ENCODE assay signal across 8 cellular contexts in genomic region chr17:8151120-8151640, GRCh38. TPM values are rescaled to one million over a fixed set of nuclear protein-coding genes. Genes with fewer than 3 reads are reported as not detected.
DNase-seq lines count a peak whose midpoint lies in the region; ATAC-seq and TF ChIP-seq lines count a peak whose summit lies in the region.

No MANE protein-coding gene starts in this region.

- DNase-seq in T-cell (peak; percentile 62 to 96 (median 92)), amniotic stem cell (lab: John Stamatoyannopoulos, UW) (peak; percentile 71), left ventricle myocardium inferior (peak; percentile 93), posterior vena cava (ENCODE audit: low spot score) (peak; percentile 99), type B pancreatic cell (ENCODE audit: extremely low spot score, unreplicated experiment) (no peak)

- WGBS in HUES64 = 1% methylated on average over 38 of the region's 38 CpGs

- H3K27me3 ChIP-seq in BLaER1 treated with 17β-estradiol and CSF1 and Interleukin-3, amounts not matched to agents 10 nM and 100 nM = no peaks in the 10 kb centered on the region
- H3K27me3 ChIP-seq in HUES64 (ENCODE audit: insufficient read depth, low read length) (no peaks in the 10 kb centered on the region), left ventricle myocardium inferior (ENCODE audit: low read depth) (no peaks in the 10 kb centered on the region)

- H3K9me3 Mint-ChIP-seq in T-cell (no peaks in the 10 kb centered on the region), type B pancreatic cell (no peaks in the 10 kb centered on the region)

- ATAC-seq in GM19372 (IDR thresholded peaks at IDR 0.05; ENCODE audit: low read depth, unreplicated experiment) (peak; percentile 57), T-cell (replicated peaks in 1 of 4) (peak; percentile 53 to 67 (median 64))

- POLR2A ChIA-PET in T-cell (lab: Charles Lee) = interaction anchor here (0.5 to 2.4 kb wide), 15 partner anchors 8 to 842 kb away, joined by 3 to 19 read pairs (median 3); partner anchors contain the start of gene BORCS6 (in 1 of the 2)

- H3K4me3 Mint-ChIP-seq in T-cell = peak overlapping the region in 1 of 3 donors; percentile 84
- H3K4me3 Mint-ChIP-seq in type B pancreatic cell = peak overlapping the region; percentile 97

- CTCF ChIA-PET in T-cell (lab: Charles Lee) = interaction anchor here in 1 of 2 donors (0.6 to 1.5 kb wide), 4 partner anchors 9 to 707 kb away, joined by 3 to 5 read pairs (median 4); no protein-coding TSS in a partner anchor

- H3K9me3 ChIP-seq in BLaER1 treated with 17β-estradiol and CSF1 and Interleukin-3, amounts not matched to agents 10 nM and 100 nM (replicated peaks in 1 of 11) = no peaks in the 10 kb centered on the region
- no peaks in the 10 kb centered on the region for H3K9me3 ChIP-seq in HUES64 (ENCODE audit: insufficient read depth, low read depth, low read length)
- H3K9me3 ChIP-seq in left ventricle myocardium inferior (replicated peaks) = no peaks in the 10 kb centered on the region

- H3K27me3 Mint-ChIP-seq in T-cell (no peaks in the 10 kb centered on the region), type B pancreatic cell (peaks cover 4% of the 10 kb centered on the region)

- H3K27ac Mint-ChIP-seq in T-cell = peak overlapping the region in 1 of 2 donors; percentile 55
- H3K27ac Mint-ChIP-seq in type B pancreatic cell = no peak overlapping the region

- peak overlapping the region; percentile 85 to 97 (median 88) for H3K27ac ChIP-seq in BLaER1 treated with 17β-estradiol and CSF1 and Interleukin-3, amounts not matched to agents 10 nM and 100 nM
- H3K27ac ChIP-seq in HUES64 (ENCODE audit: low read depth, low read length) (peak overlapping the region; percentile 41; the same call in 1 of the 2 replicates), left ventricle myocardium inferior (replicated peaks) (peak overlapping the region; percentile 99)

- H3K4me3 ChIP-seq in BLaER1 treated with 17β-estradiol and CSF1 and Interleukin-3, amounts not matched to agents 10 nM and 100 nM = peak overlapping the region; percentile 60 to 92 (median 80)
- peak overlapping the region; percentile 63 for H3K4me3 ChIP-seq in HUES64 (ENCODE audit: low read length)
- H3K4me3 ChIP-seq in left ventricle myocardium inferior = peak overlapping the region; percentile 75

- peaks cover 16 to 67% (median 44%) of the 10 kb centered on the region in 11 experiments for H4K20me1 ChIP-seq in BLaER1 treated with 17β-estradiol and CSF1 and Interleukin-3, amounts not matched to agents 10 nM and 100 nM

- intact Hi-C loops in left ventricle myocardium inferior (cut with micrococcal nuclease) (no loop called here), posterior vena cava (cut with DNase I) (no loop called here)

- TF ChIP-seq CTCF in left ventricle myocardium inferior (IDR thresholded peaks at IDR 0.05; ENCODE audit: borderline replicate concordance) (peak; percentile 21), type B pancreatic cell (conservative IDR thresholded peaks at IDR 0.05) (no peak)

- peak overlapping the region; percentile 82 to 99 (median 97) for H3K4me2 ChIP-seq in BLaER1 treated with 17β-estradiol and CSF1 and Interleukin-3, amounts not matched to agents 10 nM and 100 nM

- peak overlapping the region; percentile 84 to 96 (median 87) for H3K9ac ChIP-seq in BLaER1 treated with 17β-estradiol and CSF1 and Interleukin-3, amounts not matched to agents 10 nM and 100 nM
- peak overlapping the region; percentile 59 for H3K9ac ChIP-seq in HUES64 (ENCODE audit: low read depth, low read length)

- H3K36me3 ChIP-seq in BLaER1 treated with 17β-estradiol and CSF1 and Interleukin-3, amounts not matched to agents 10 nM and 100 nM = peaks cover 39 to 45% (median 45%) of the 10 kb centered on the region in 11 experiments
- peaks cover 37% of the 10 kb centered on the region for H3K36me3 ChIP-seq in HUES64 (ENCODE audit: insufficient read depth, low read length)
- H3K36me3 ChIP-seq in left ventricle myocardium inferior = peaks cover 52% of the 10 kb centered on the region

- H3K36me3 Mint-ChIP-seq in T-cell (peaks cover 25% of the 10 kb centered on the region), type B pancreatic cell (no peaks in the 10 kb centered on the region)

- H3K4me1 Mint-ChIP-seq in T-cell (peaks cover 40 to 63% (median 43%) of the 10 kb centered on the region in 3 donors), type B pancreatic cell (ENCODE audit: unreplicated experiment) (peaks cover 21% of the 10 kb centered on the region)

- peaks cover 47 to 63% (median 51%) of the 10 kb centered on the region in 10 experiments for H3K4me1 ChIP-seq in BLaER1 treated with 17β-estradiol and CSF1 and Interleukin-3, amounts not matched to agents 10 nM and 100 nM
- H3K4me1 ChIP-seq in HUES64 (ENCODE audit: insufficient read depth, low read length) = peaks cover 31% of the 10 kb centered on the region
- H3K4me1 ChIP-seq in left ventricle myocardium inferior = peaks cover 75% of the 10 kb centered on the region

RNA-seq across cellular contexts. Expression of gene PER1, which starts 1.0 kb away (rescaled TPM):
- 14.0 TPM for polyA plus RNA-seq in HUES64 (2013, experiment 1 of 2)
- 18.1 TPM for polyA plus RNA-seq in HUES64 (2013, experiment 2 of 2)
- 1,000 to 10,000 TPM in 2 of 5 donors, 10 to 100 TPM in 3; 62.6 to 1,675 (median 82.4) TPM for total RNA-seq in T-cell
- 109 TPM for total RNA-seq in left ventricle myocardium inferior
- 100 to 1,000 TPM; 203 to 206 TPM for total RNA-seq in posterior vena cava
- 31.0 and 33.2 TPM in 2 replicates for total RNA-seq in type B pancreatic cell (ENCODE audit: low replicate concordance)

RNA-seq across cellular contexts. Expression of gene VAMP2, which starts 11.6 kb away (rescaled TPM):
- 14.3 TPM for polyA plus RNA-seq in HUES64 (2013, experiment 1 of 2)
- 18.9 TPM for polyA plus RNA-seq in HUES64 (2013, experiment 2 of 2)
- total RNA-seq in T-cell (100 to 1,000 TPM; 160 to 243 (median 186) TPM), left ventricle myocardium inferior (59.6 TPM), posterior vena cava (10 to 100 TPM; 66.7 to 80.1 TPM), type B pancreatic cell (ENCODE audit: low replicate concordance) (44.7 and 46.3 TPM in 2 replicates)

RNA-seq across cellular contexts. Expression of gene TMEM107, which starts 25.0 kb away (rescaled TPM):
- polyA plus RNA-seq in HUES64 (2013, experiment 1 of 2) = 29.8 TPM
- polyA plus RNA-seq in HUES64 (2013, experiment 2 of 2) = 35.4 TPM
- total RNA-seq in T-cell (10 to 100 TPM; 23.4 to 28.9 (median 25.0) TPM), left ventricle myocardium inferior (7.9 TPM), posterior vena cava (10 to 100 TPM; 12.9 to 16.4 TPM), type B pancreatic cell (ENCODE audit: low replicate concordance) (19.1 and 22.1 TPM in 2 replicates)

RNA-seq across cellular contexts. Expression of gene HES7, which starts 27.3 kb away (rescaled TPM):
- 0.85 TPM for polyA plus RNA-seq in HUES64 (2013, experiment 1 of 2)
- 0.89 TPM for polyA plus RNA-seq in HUES64 (2013, experiment 2 of 2)
- total RNA-seq in T-cell (1 to 10 TPM in 1 of 5 donors, under 1 TPM in 2, not detected in 2; 0.16 to 1.6 (median 0.23) TPM), left ventricle myocardium inferior (not detected), posterior vena cava (under 1 TPM in 1 of 2 donors, not detected in 1; 0.67 TPM), type B pancreatic cell (ENCODE audit: low replicate concordance) (0.46 TPM in 1 of 2 replicates, not detected in the other)

RNA-seq across cellular contexts. Expression of gene ALOXE3, which starts 32.9 kb away (rescaled TPM):
- polyA plus RNA-seq in HUES64 (2013, experiment 1 of 2) = not detected
- not detected for polyA plus RNA-seq in HUES64 (2013, experiment 2 of 2)
- total RNA-seq in T-cell = 1 to 10 TPM in 1 of 5 donors, under 1 TPM in 3, not detected in 1; 0.13 to 1.2 (median 0.19) TPM
- not detected for total RNA-seq in left ventricle myocardium inferior
- not detected for total RNA-seq in posterior vena cava
- 0.14 TPM in 1 of 2 replicates, not detected in the other for total RNA-seq in type B pancreatic cell (ENCODE audit: low replicate concordance)

Comparison
In these comparisons a context has a peak if more than half of its experiments do, and no peak if none do; other contexts are left out.
1. H3K27ac ChIP-seq: peak in every context shown above with its lines; median percentile 99 in left ventricle myocardium inferior; 88 in BLaER1 treated with 17β-estradiol and CSF1 and Interleukin-3, amounts not matched to agents 10 nM and 100 nM; 41 in HUES64.